In genomic region chr19:45792482-45793177, GRCh38 we compare ENCODE assay signal across 1 cellular context.
TF ChIP-seq lines count a peak whose summit lies in the region.

Gene DMWD (minus strand): TSS chr19:45792845. CDS start chr19:45792756, 89 bp downstream.

TF ChIP-seq in H1, 55 proteins besides CTCF, POLR2A, EP300 and RAD21:
- TF ChIP-seq TAF1 (IDR thresholded peaks at IDR 0.05; ENCODE audit: low read depth, low read length) (peak; percentile 82), PHF8 (conservative IDR thresholded peaks at IDR 0.05; ENCODE audit: low read depth, low read length) (peak; percentile 99), CHD2 (IDR thresholded peaks at IDR 0.05; ENCODE audit: low read length) (no peak), SAP30 (IDR thresholded peaks at IDR 0.05; ENCODE audit: insufficient read depth, insufficient replicate concordance, low read length) (no peak), EZH2 (IDR thresholded peaks at IDR 0.05; ENCODE audit: low read depth, low read length, severe bottlenecking) (no peak), TCF12 (IDR thresholded peaks at IDR 0.05; ENCODE audit: low read depth, low read length) (no peak), SUZ12 (IDR thresholded peaks at IDR 0.05; ENCODE audit: low read length) (no peak), SIX5 (IDR thresholded peaks at IDR 0.05; ENCODE audit: low read depth, low read length) (no peak), ZNF274 (IDR thresholded peaks at IDR 0.05; ENCODE audit: borderline replicate concordance, extremely low read depth, low read length) (no peak), FOSL1 (IDR thresholded peaks at IDR 0.05; ENCODE audit: insufficient read depth, low read depth, low read length) (no peak), CHD1 (IDR thresholded peaks at IDR 0.05; ENCODE audit: low read depth, low read length) (no peak), TAF7 (optimal IDR thresholded peaks at IDR 0.05; ENCODE audit: borderline replicate concordance, low read depth, low read length) (peak; percentile 51), RXRA (IDR thresholded peaks at IDR 0.05; ENCODE audit: insufficient read depth, low read depth, low read length) (no peak), EGR1 (IDR thresholded peaks at IDR 0.05; ENCODE audit: borderline replicate concordance, low read depth, low read length) (peak; percentile 90; the same call in 1 of the 2 replicates), CEBPB (IDR thresholded peaks at IDR 0.05; ENCODE audit: low read depth, low read length) (no peak), SIN3A (conservative IDR thresholded peaks at IDR 0.05 in 1 of 2, IDR thresholded peaks at IDR 0.05 in 1 of 2; ENCODE audit: low read depth in 1 of 2, low read length in 2 of 2) (no peak; a peak in 1 of 4 replicates), ATF3 (IDR thresholded peaks at IDR 0.05; ENCODE audit: insufficient read depth, low read depth, low read length) (no peak), HDAC6 (IDR thresholded peaks at IDR 0.05; ENCODE audit: low read depth, low read length) (no peak), NRF1 (IDR thresholded peaks at IDR 0.05; ENCODE audit: low read depth, low read length) (no peak), GABPA (IDR thresholded peaks at IDR 0.05; ENCODE audit: borderline replicate concordance, insufficient read depth, low read length) (peak; percentile 82; the same call in 1 of the 2 replicates), JUND (IDR thresholded peaks at IDR 0.05; ENCODE audit: low read length) (no peak), CTBP2 (IDR thresholded peaks at IDR 0.05; ENCODE audit: borderline replicate concordance, insufficient read depth, insufficient read length, low read length) (no peak), CBX5 (IDR thresholded peaks at IDR 0.05; ENCODE audit: low read depth, low read length) (no peak), RFX5 (IDR thresholded peaks at IDR 0.05; ENCODE audit: borderline replicate concordance, low read depth, low read length) (no peak), YY1 (IDR thresholded peaks at IDR 0.05; ENCODE audit: low read depth, low read length) (peak; percentile 93), CBX8 (IDR thresholded peaks at IDR 0.05; ENCODE audit: borderline replicate concordance, low read depth, low read length) (no peak), BCL11A (IDR thresholded peaks at IDR 0.05; ENCODE audit: low read depth in 2 of 2, low read length in 2 of 2) (no peak), SP2 (IDR thresholded peaks at IDR 0.05; ENCODE audit: low read length) (0 out of 2 replicates have a peak, but pooled peaks have one; percentile 16), TEAD4 (IDR thresholded peaks at IDR 0.05; ENCODE audit: low read depth, low read length) (no peak), SRF (IDR thresholded peaks at IDR 0.05; ENCODE audit: low read depth, low read length) (no peak), ATF2 (IDR thresholded peaks at IDR 0.05; ENCODE audit: low read length) (no peak), TBP (IDR thresholded peaks at IDR 0.05; ENCODE audit: low read depth, low read length) (no peak; the same call in 1 of the 2 replicates), KDM5A (IDR thresholded peaks at IDR 0.05; ENCODE audit: low read length) (no peak), SIRT6 (IDR thresholded peaks at IDR 0.05; ENCODE audit: low read length) (no peak), KDM1A (IDR thresholded peaks at IDR 0.05; ENCODE audit: borderline replicate concordance, low read length) (no peak), E2F6 (IDR thresholded peaks at IDR 0.05) (no peak), JUN (IDR thresholded peaks at IDR 0.05; ENCODE audit: low read depth, low read length) (no peak), KDM4A (IDR thresholded peaks at IDR 0.05; ENCODE audit: low read depth, low read length, severe bottlenecking) (peak; percentile 47), NANOG (IDR thresholded peaks at IDR 0.05; ENCODE audit: insufficient read depth, low read depth, low read length, poor library complexity, severe bottlenecking) (no peak), RNF2 (IDR thresholded peaks at IDR 0.05; ENCODE audit: borderline replicate concordance, low read depth, low read length, missing control alignments, poor library complexity, severe bottlenecking) (no peak)
